21 cellular contexts compared by ENCODE assay signal in genomic region chr17:27496971-27497370, GRCh38. TPM values are rescaled to one million over a fixed set of nuclear protein-coding genes. Genes with fewer than 3 reads are reported as not detected.
DNase-seq lines count a peak whose midpoint lies in the region; ATAC-seq, FAIRE-seq and TF ChIP-seq lines count a peak whose summit lies in the region.
"Had no signal": no experiment of that assay in that cellular context is flagged by ENCODE, and none has a peak within 500 bp of the region (broad histone marks: within the 10 kb centered on the region; RNA-seq: fewer than 3 reads in every experiment).

No MANE protein-coding gene starts in this region.

- peaks cover 5% of the 10 kb centered on the region for H3K27me3 Mint-ChIP-seq in nephron progenitor cell (ENCODE audit: low read depth, poor library complexity)
- H3K27me3 Mint-ChIP-seq in activated CD4-positive, alpha-beta T cell treated with anti-CD3 and anti-CD28 coated beads, Interleukin-2, amount 10 ng/mL, durations not matched to agents 24 days and 14 days = no peaks in the 10 kb centered on the region
- H3K27me3 Mint-ChIP-seq: CD4-positive, CD25-positive, alpha-beta regulatory T cell; naive thymus-derived CD4-positive, alpha-beta T cell had no signal

- peak overlapping the region; percentile 19 for H3K4me3 Mint-ChIP-seq in nephron progenitor cell
- H3K4me3 Mint-ChIP-seq in activated CD4-positive, alpha-beta T cell treated with anti-CD3 and anti-CD28 coated beads, Interleukin-2, amount 10 ng/mL, durations not matched to agents 24 days and 14 days = no peak overlapping the region
- H3K4me3 Mint-ChIP-seq: CD4-positive, CD25-positive, alpha-beta regulatory T cell; naive thymus-derived CD4-positive, alpha-beta T cell; T-helper 2 cell treated with Interferon-gamma antibody and Interleukin-4, amounts not matched to agents 5 μg/mL and 100 μg/mL, for 36 hours had no signal

- H3K27ac ChIP-seq in A549 = peak overlapping the region; percentile 84 to 89
- H3K27ac ChIP-seq: SJSA1 had no signal

- peaks cover 47% of the 10 kb centered on the region for H3K4me1 ChIP-seq in A549

- CTCF ChIA-PET in A549 (lab: Yijun Ruan, JAX) (interaction anchor here (0.6 to 24.7 kb wide), 6 partner anchors 8 to 261 kb away, joined by 3 to 575 read pairs (median 4); no protein-coding TSS in a partner anchor), GM10248 (lab: Yijun Ruan, JAX) (interaction anchor here (0.6 to 2.1 kb wide), 8 partner anchors 11 to 103 kb away, joined by 3 to 5 read pairs (median 3); no protein-coding TSS in a partner anchor)

- H3K27ac Mint-ChIP-seq in nephron progenitor cell = peak overlapping the region; percentile 95
- no peak overlapping the region for H3K27ac Mint-ChIP-seq in activated CD4-positive, alpha-beta T cell treated with anti-CD3 and anti-CD28 coated beads, Interleukin-2, amount 10 ng/mL, durations not matched to agents 24 days and 14 days
- H3K27ac Mint-ChIP-seq: CD4-positive, CD25-positive, alpha-beta regulatory T cell had no signal

- FAIRE-seq in A549 (lab: Jason Lieb, UNC) (no peak), H54 (lab: Jason Lieb, UNC) (no peak)
- FAIRE-seq: frontal cortex, urothelium cell line had no signal

- 90% methylated on average over 9 of the region's 9 CpGs for WGBS in A549 (ENCODE audit: missing lambda C conversion rate)

- TF ChIP-seq POLR2A in A549 (IDR thresholded peaks at IDR 0.05; ENCODE audit: low read length) (no peak), H54 (IDR thresholded peaks at IDR 0.05; ENCODE audit: low read depth, low read length) (no peak)

- peaks cover 64% of the 10 kb centered on the region for H3K4me1 Mint-ChIP-seq in nephron progenitor cell
- peaks cover 41% of the 10 kb centered on the region for H3K4me1 Mint-ChIP-seq in activated CD4-positive, alpha-beta T cell treated with anti-CD3 and anti-CD28 coated beads, Interleukin-2, amount 10 ng/mL, durations not matched to agents 24 days and 14 days

- no peak for ATAC-seq in A549
- ATAC-seq: naive thymus-derived CD4-positive, alpha-beta T cell had no signal

- H3K36me3 Mint-ChIP-seq in nephron progenitor cell (ENCODE audit: low read depth) = peaks cover 18% of the 10 kb centered on the region
- H3K36me3 Mint-ChIP-seq in activated CD4-positive, alpha-beta T cell treated with anti-CD3 and anti-CD28 coated beads, Interleukin-2, amount 10 ng/mL, durations not matched to agents 24 days and 14 days (ENCODE audit: low read depth) = peaks cover 39% of the 10 kb centered on the region

- TF ChIP-seq RAD21 in A549 (conservative IDR thresholded peaks at IDR 0.05 in 1 of 2, IDR thresholded peaks at IDR 0.05 in 1 of 2) = no peak

- TF ChIP-seq CTCF in A549 (IDR thresholded peaks at IDR 0.05) (no peak), epithelial cell of esophagus (IDR thresholded peaks at IDR 0.05; ENCODE audit: insufficient read depth, low read depth, low read length, missing control alignments) (no peak), nephron progenitor cell (IDR thresholded peaks at IDR 0.05) (no peak), GM10248 (IDR thresholded peaks at IDR 0.05; ENCODE audit: control extremely low read depth, extremely low read depth, low read depth, missing control alignments) (no peak)

- no peak overlapping the region for H3K4me3 ChIP-seq in A549
- H3K4me3 ChIP-seq in epithelial cell of esophagus (ENCODE audit: low read length) = peak overlapping the region; percentile 55
- H3K4me3 ChIP-seq: lung, SJSA1 had no signal

- peak overlapping the region; percentile 88 for H3K4me2 ChIP-seq in A549

- no peak for TF ChIP-seq EP300 in A549 (IDR thresholded peaks at IDR 0.05)

- DNase-seq in A549 (ENCODE audit: low read depth in 1 of 2, low spot score in 1 of 2) (no peak), NCI-H524 treated with DMSO at 0.1 percent for 48 hours (lab: John Stamatoyannopoulos, UW) (peak; percentile 70), epithelial cell of esophagus (ENCODE audit: low read depth) (no peak), nephron progenitor cell (no peak), GM10248 (ENCODE audit: extremely low spot score) (no peak), H54 (ENCODE audit: insufficient read length, low spot score) (no peak), GF-D8 (lab: John Stamatoyannopoulos, UW) (no peak)
- no peak for DNase-seq in activated CD4-positive, alpha-beta T cell treated with anti-CD3 and anti-CD28 coated beads, Interleukin-2, amount 10 ng/mL, durations not matched to agents 24 days and 14 days
- DNase-seq: activated CD4-positive, CD25-positive, alpha-beta regulatory T cell treated with anti-CD3 and anti-CD28 coated beads, Interleukin-2, amount 50 U/mL, for 72 hours; activated effector memory CD4-positive, alpha-beta T cell treated with Interleukin-2 at 50 U/mL for 16 hours; CD4-positive, CD25-positive, alpha-beta regulatory T cell; DND-41; naive thymus-derived CD4-positive, alpha-beta T cell; NCI-H187 treated with DMSO at 0.1 percent for 48 hours; NCI-H510A; stimulated activated naive CD4-positive, alpha-beta T cell had no signal

- POLR2A ChIA-PET in A549 (lab: Yijun Ruan, JAX) (no interaction called here), GM10248 (lab: Yijun Ruan, JAX) (interaction anchor here (0.7 kb wide), 1 partner anchor 105 kb away, joined by 3 read pairs; no protein-coding TSS in a partner anchor)

- H3K9me3 Mint-ChIP-seq in nephron progenitor cell = peaks cover 22% of the 10 kb centered on the region
- peaks cover 5% of the 10 kb centered on the region for H3K9me3 Mint-ChIP-seq in activated CD4-positive, alpha-beta T cell treated with anti-CD3 and anti-CD28 coated beads, Interleukin-2, amount 10 ng/mL, durations not matched to agents 24 days and 14 days

- H3K9me3 ChIP-seq in A549 = peaks cover 15% of the 10 kb centered on the region

- intact Hi-C loops in activated CD4-positive, alpha-beta T cell treated with anti-CD3 and anti-CD28 coated beads, Interleukin-2, amount 10 ng/mL, durations not matched to agents 24 days and 14 days (cut with micrococcal nuclease) = no loop called here

TF ChIP-seq in A549, 52 proteins besides CTCF, POLR2A, EP300 and RAD21:
- TF ChIP-seq ZC3H11A (IDR thresholded peaks at IDR 0.05) = no peak
- no peak for TF ChIP-seq E2F6 (IDR thresholded peaks at IDR 0.05; ENCODE audit: borderline replicate concordance, low read depth)
- TF ChIP-seq NPAS2 (CRISPR knock-in tag; IDR thresholded peaks at IDR 0.05; ENCODE audit: borderline replicate concordance) = no peak
- no peak for TF ChIP-seq EHMT2 (IDR thresholded peaks at IDR 0.05; ENCODE audit: low read depth)
- no peak for TF ChIP-seq MAZ (IDR thresholded peaks at IDR 0.05; ENCODE audit: borderline replicate concordance, low read depth, low read length)
- TF ChIP-seq BCL3 (IDR thresholded peaks at IDR 0.05) = no peak

RNA-seq across cellular contexts. Expression of gene KSR1, which starts 40.7 kb away (rescaled TPM):
- polyA plus RNA-seq in A549 (2011; rRNA removed) = 13.3 and 23.0 TPM in 2 replicates
- polyA plus RNA-seq in A549 (2012; cell fraction: cytosol; rRNA removed) = 7.1 and 8.4 TPM in 2 replicates
- 27.8 and 32.1 TPM in 2 replicates for polyA plus RNA-seq in A549 (2012; cell fraction: nucleus; rRNA removed)
- polyA plus RNA-seq in A549 (2017; fragmentation: RNase III; extraction: RNeasy Plus Mini Kit Qiagen cat#74134 plus additional on column Dnase treatment) = 13.5 to 17.1 TPM (median 14.6 TPM) in 3 replicates
- polyA minus RNA-seq in A549 (2011; rRNA and poly(A)+ RNA removed) = 31.5 and 39.6 TPM in 2 replicates
- 104 TPM in 2 replicates for total RNA-seq in activated CD4-positive, alpha-beta T cell treated with anti-CD3 and anti-CD28 coated beads, Interleukin-2, amount 10 ng/mL, durations not matched to agents 24 days and 14 days
